23 cellular contexts compared by ENCODE assay signal in the genomic region with DNA sequence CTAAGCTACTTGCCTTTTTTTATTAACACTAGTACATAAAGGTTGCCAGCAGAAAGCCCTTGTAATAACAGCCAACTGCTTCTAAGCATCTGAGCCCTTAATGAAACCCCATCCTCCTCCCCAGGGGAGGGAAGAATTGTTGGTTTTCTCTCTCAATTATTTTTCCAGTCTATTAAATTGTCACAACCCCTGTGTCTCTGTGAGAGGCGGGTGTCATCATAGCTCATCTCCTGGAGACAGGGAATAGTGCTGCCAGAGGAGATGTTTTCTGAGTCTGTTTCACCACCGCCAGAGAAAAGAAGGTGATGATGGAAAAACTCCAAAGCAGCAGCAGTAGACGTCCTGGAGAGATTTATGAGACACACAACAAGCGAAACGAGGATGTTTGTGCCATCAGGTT.
"Had no signal": no experiment of that assay in that cellular context is flagged by ENCODE, and none has a peak within 500 bp of the region (broad histone marks: within the 10 kb centered on the region; RNA-seq: fewer than 3 reads in every experiment).

No MANE protein-coding gene starts in this region.

- ATAC-seq: activated CD8-positive, alpha-beta memory T cell treated with anti-CD3 and anti-CD28 coated beads, Interleukin-2, amount 10 ng/mL, durations not matched to agents 7 days and 5 days; activated CD8-positive, alpha-beta T cell treated with anti-CD3 and anti-CD28 coated beads for 36 hours; body of pancreas; left lung; sciatic nerve; stimulated activated effector memory CD8-positive, alpha-beta T cell treated with anti-CD3 and anti-CD28 coated beads, Interleukin-12 subunit alpha, Interleukin-12 subunit beta, amount 100 ng/mL, for 72 hours had no signal

- H3K4me3 Mint-ChIP-seq: activated CD4-positive, alpha-beta T cell treated with anti-CD3 and anti-CD28 coated beads, Interleukin-2, amount 10 ng/mL, durations not matched to agents 7 days and 5 days; activated CD8-positive, alpha-beta memory T cell treated with anti-CD3 and anti-CD28 coated beads, Interleukin-2, amount 10 ng/mL, durations not matched to agents 7 days and 5 days; activated CD8-positive, alpha-beta T cell treated with anti-CD3 and anti-CD28 coated beads for 36 hours; activated naive CD4-positive, alpha-beta T cell treated with anti-CD3 and anti-CD28 coated beads, Interleukin-2, amount 50 U/mL, for 24 hours; activated T-helper 1 cell treated with anti-CD3 and anti-CD28 coated beads, Interleukin-12 subunit alpha, Interleukin-12 subunit beta, Interleukin-2, Interleukin-4 antibody, amounts not matched to agents 30 ng/mL and 10 ng/mL and 1 ng/mL, durations not matched to agents 14 hours and 24 hours and 36 hours; dendritic cell treated with granulocyte-macrophage colony-stimulating factor and Interleukin-4, amounts not matched to agents 40 ng/mL and 50 ng/mL, for 4 days; naive B cell; neural crest cell; stimulated activated effector memory CD8-positive, alpha-beta T cell treated with anti-CD3 and anti-CD28 coated beads, Interleukin-12 subunit alpha, Interleukin-12 subunit beta, amount 100 ng/mL, for 72 hours had no signal

- H3K36me3 Mint-ChIP-seq: activated CD8-positive, alpha-beta memory T cell treated with anti-CD3 and anti-CD28 coated beads, Interleukin-2, amount 10 ng/mL, durations not matched to agents 7 days and 5 days; activated naive CD4-positive, alpha-beta T cell treated with anti-CD3 and anti-CD28 coated beads, Interleukin-2, amount 50 U/mL, for 24 hours; naive B cell; stimulated activated effector memory CD8-positive, alpha-beta T cell treated with anti-CD3 and anti-CD28 coated beads, Interleukin-12 subunit alpha, Interleukin-12 subunit beta, amount 100 ng/mL, for 72 hours had no signal

- H3K27ac Mint-ChIP-seq: activated CD4-positive, alpha-beta T cell treated with anti-CD3 and anti-CD28 coated beads, Interleukin-2, amount 10 ng/mL, durations not matched to agents 7 days and 5 days; activated CD8-positive, alpha-beta memory T cell treated with anti-CD3 and anti-CD28 coated beads, Interleukin-2, amount 10 ng/mL, durations not matched to agents 7 days and 5 days; activated CD8-positive, alpha-beta T cell treated with anti-CD3 and anti-CD28 coated beads for 36 hours; activated naive CD4-positive, alpha-beta T cell treated with anti-CD3 and anti-CD28 coated beads, Interleukin-2, amount 50 U/mL, for 24 hours; activated T-helper 1 cell treated with anti-CD3 and anti-CD28 coated beads, Interleukin-12 subunit alpha, Interleukin-12 subunit beta, Interleukin-2, Interleukin-4 antibody, amounts not matched to agents 30 ng/mL and 10 ng/mL and 1 ng/mL, durations not matched to agents 14 hours and 24 hours and 36 hours; dendritic cell treated with granulocyte-macrophage colony-stimulating factor and Interleukin-4, amounts not matched to agents 40 ng/mL and 50 ng/mL, for 4 days; naive B cell; stimulated activated effector memory CD8-positive, alpha-beta T cell treated with anti-CD3 and anti-CD28 coated beads, Interleukin-12 subunit alpha, Interleukin-12 subunit beta, amount 100 ng/mL, for 72 hours had no signal

- H3K27me3 Mint-ChIP-seq: activated CD4-positive, alpha-beta T cell treated with anti-CD3 and anti-CD28 coated beads, Interleukin-2, amount 10 ng/mL, durations not matched to agents 7 days and 5 days; activated CD8-positive, alpha-beta memory T cell treated with anti-CD3 and anti-CD28 coated beads, Interleukin-2, amount 10 ng/mL, durations not matched to agents 7 days and 5 days; activated CD8-positive, alpha-beta T cell treated with anti-CD3 and anti-CD28 coated beads for 36 hours; activated naive CD4-positive, alpha-beta T cell treated with anti-CD3 and anti-CD28 coated beads, Interleukin-2, amount 50 U/mL, for 24 hours; dendritic cell treated with granulocyte-macrophage colony-stimulating factor and Interleukin-4, amounts not matched to agents 40 ng/mL and 50 ng/mL, for 4 days; naive B cell had no signal

- DNase-seq: activated CD4-positive, alpha-beta T cell treated with anti-CD3 and anti-CD28 coated beads, Interleukin-2, amount 10 ng/mL, durations not matched to agents 7 days and 5 days; activated CD4-positive, CD25-positive, alpha-beta regulatory T cell treated with anti-CD3 and anti-CD28 coated beads, Interleukin-2, amount 50 U/mL, for 72 hours; activated CD8-positive, alpha-beta memory T cell treated with anti-CD3 and anti-CD28 coated beads, Interleukin-2, amount 10 ng/mL, durations not matched to agents 7 days and 5 days; activated CD8-positive, alpha-beta T cell treated with anti-CD3 and anti-CD28 coated beads for 36 hours; activated gamma-delta T cell; anterior cingulate cortex; effector CD4-positive, alpha-beta T cell; foreskin melanocyte; left lung; naive B cell; occipital lobe; small intestine; stimulated activated CD4-positive, alpha-beta T cell treated with anti-CD3 and anti-CD28 coated beads, Interleukin-2, amount 100 ng/mL, for 24 hours; stomach; trophoblast cell; uterus had no signal

- H3K4me1 Mint-ChIP-seq: activated CD4-positive, alpha-beta T cell treated with anti-CD3 and anti-CD28 coated beads, Interleukin-2, amount 10 ng/mL, durations not matched to agents 7 days and 5 days; activated CD8-positive, alpha-beta memory T cell treated with anti-CD3 and anti-CD28 coated beads, Interleukin-2, amount 10 ng/mL, durations not matched to agents 7 days and 5 days; activated naive CD4-positive, alpha-beta T cell treated with anti-CD3 and anti-CD28 coated beads, Interleukin-2, amount 50 U/mL, for 24 hours; naive B cell; neural crest cell; stimulated activated effector memory CD8-positive, alpha-beta T cell treated with anti-CD3 and anti-CD28 coated beads, Interleukin-12 subunit alpha, Interleukin-12 subunit beta, amount 100 ng/mL, for 72 hours had no signal

- H3K9me3 Mint-ChIP-seq: activated CD4-positive, alpha-beta T cell treated with anti-CD3 and anti-CD28 coated beads, Interleukin-2, amount 10 ng/mL, durations not matched to agents 7 days and 5 days; activated CD8-positive, alpha-beta T cell treated with anti-CD3 and anti-CD28 coated beads for 36 hours; activated T-helper 1 cell treated with anti-CD3 and anti-CD28 coated beads, Interleukin-12 subunit alpha, Interleukin-12 subunit beta, Interleukin-2, Interleukin-4 antibody, amounts not matched to agents 30 ng/mL and 10 ng/mL and 1 ng/mL, durations not matched to agents 14 hours and 24 hours and 36 hours; dendritic cell treated with granulocyte-macrophage colony-stimulating factor and Interleukin-4, amounts not matched to agents 40 ng/mL and 50 ng/mL, for 4 days; neural crest cell; stimulated activated effector memory CD8-positive, alpha-beta T cell treated with anti-CD3 and anti-CD28 coated beads, Interleukin-12 subunit alpha, Interleukin-12 subunit beta, amount 100 ng/mL, for 72 hours had no signal
